ENCODE assay signal across 1 cellular context in the genomic region with DNA sequence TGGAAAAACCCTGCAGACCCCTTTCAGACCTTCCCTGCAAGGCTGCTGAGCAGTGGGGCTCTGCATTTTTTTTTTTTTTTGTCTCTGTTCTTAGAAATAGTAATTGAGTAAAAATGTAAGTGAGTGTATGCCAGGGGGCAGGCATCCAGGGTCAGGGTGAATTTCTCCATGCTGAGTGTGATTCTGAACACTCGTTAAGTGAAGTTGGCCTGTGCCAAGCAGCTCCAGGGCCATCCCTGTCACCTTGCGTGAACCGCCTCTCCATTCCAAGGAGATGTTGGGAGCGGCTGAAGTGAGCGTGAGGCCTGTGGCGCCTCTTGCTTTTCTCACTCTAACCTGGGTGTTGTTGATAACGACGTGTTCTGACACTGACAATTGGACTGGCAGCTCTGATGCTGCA.
TF ChIP-seq lines count a peak whose summit lies in the region.

No MANE protein-coding gene starts in this region.

TF ChIP-seq in IMR-90, 13 proteins besides CTCF, POLR2A, EP300 and RAD21 (continued from another document):
- TF ChIP-seq ELK1 (IDR thresholded peaks at IDR 0.05; ENCODE audit: borderline replicate concordance, low read depth, low read length) (no peak), RCOR1 (IDR thresholded peaks at IDR 0.05; ENCODE audit: insufficient replicate concordance, low read length) (no peak)
